In the genomic region with DNA sequence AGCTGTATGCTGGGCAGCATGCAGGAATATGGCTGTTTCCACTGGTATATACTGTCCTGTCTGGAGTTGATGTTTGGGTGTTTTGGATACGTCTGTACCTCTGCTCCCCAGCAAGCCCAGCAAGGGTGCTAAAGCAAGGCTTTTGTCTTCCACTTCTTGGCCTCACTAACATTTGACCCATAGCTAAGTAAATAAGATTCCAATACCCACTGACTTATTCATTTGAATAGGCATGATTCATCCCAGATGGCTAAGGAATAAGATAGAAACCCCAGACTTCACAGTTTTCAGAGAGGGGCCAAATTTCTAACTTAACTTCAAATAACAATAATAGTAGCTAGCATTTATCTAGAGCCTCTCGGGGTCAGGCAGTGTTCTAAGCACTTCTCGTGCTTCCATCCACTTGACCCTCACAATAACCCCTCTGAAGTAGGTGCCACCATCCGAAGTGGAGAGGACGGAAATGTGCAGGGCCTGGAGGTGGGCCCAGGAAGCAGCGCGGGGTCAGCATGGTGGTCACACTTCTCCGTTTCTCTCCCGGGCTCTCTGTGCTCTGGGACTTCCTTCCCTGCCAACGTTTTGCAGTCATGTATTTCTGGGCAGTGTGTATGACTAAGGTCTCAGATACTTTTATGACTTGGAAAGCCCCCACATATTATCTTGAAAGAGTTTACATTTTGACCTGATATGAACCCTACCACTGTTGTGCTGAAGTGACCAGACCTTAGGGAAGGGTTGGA, we compare ENCODE assay signal across 13 cellular contexts. TPM values are rescaled to one million over a fixed set of nuclear protein-coding genes. Genes with fewer than 3 reads are reported as not detected.
DNase-seq lines count a peak whose midpoint lies in the region; ATAC-seq and TF ChIP-seq lines count a peak whose summit lies in the region.
"Had no signal": no experiment of that assay in that cellular context is flagged by ENCODE, and none has a peak within 500 bp of the region (broad histone marks: within the 10 kb centered on the region; RNA-seq: fewer than 3 reads in every experiment).

No MANE protein-coding gene starts in this region.

- H3K27ac ChIP-seq in skeletal muscle tissue (ENCODE audit: low read depth, low read length) = peak overlapping the region; percentile 51

- no peaks in the 10 kb centered on the region for H3K36me3 ChIP-seq in skeletal muscle tissue (ENCODE audit: control insufficient read depth in 3 of 3, insufficient read depth in 3 of 3, low read length in 3 of 3)
- H3K36me3 ChIP-seq: heart right ventricle had no signal

- H3K9me3 ChIP-seq in skeletal muscle tissue (ENCODE audit: control insufficient read depth in 3 of 3, low read length in 3 of 3) = no peaks in the 10 kb centered on the region

- no peak overlapping the region for H3K9ac ChIP-seq in skeletal muscle tissue (ENCODE audit: low read depth in 1 of 3, low read length in 3 of 3)

- H3K27me3 ChIP-seq in skeletal muscle tissue (ENCODE audit: control insufficient read depth in 3 of 3, insufficient read depth in 3 of 3, low read length in 3 of 3) = no peaks in the 10 kb centered on the region
- H3K27me3 ChIP-seq: heart right ventricle had no signal

- no peak for TF ChIP-seq CTCF in epithelial cell of esophagus (IDR thresholded peaks at IDR 0.05; ENCODE audit: insufficient read depth, low read depth, low read length, missing control alignments)

- ATAC-seq in GM18508 (IDR thresholded peaks at IDR 0.05; ENCODE audit: insufficient read depth, unreplicated experiment) = peak; percentile 48

- H3K4me3 ChIP-seq in epithelial cell of esophagus (ENCODE audit: low read length) = no peak overlapping the region
- H3K4me3 ChIP-seq in skeletal muscle tissue (ENCODE audit: low read length in 3 of 3) = no peak overlapping the region
- H3K4me3 ChIP-seq: heart right ventricle had no signal

- DNase-seq in NCI-H226 (peak; percentile 90), epithelial cell of esophagus (ENCODE audit: low read depth) (peak; percentile 15), NCI-H748 treated with DMSO at 0.1 percent for 48 hours (lab: John Stamatoyannopoulos, UW) (no peak), MV-4-11 (lab: John Stamatoyannopoulos, UW) (no peak), RPMI8226 (no peak)
- DNase-seq in stimulated activated naive CD4-positive, alpha-beta T cell treated with Interleukin-2 at 50 U/mL for 16 hours (lab: John Stamatoyannopoulos, UW) = no peak
- DNase-seq: DMS53; heart right ventricle; NCI-H446 treated with DMSO at 0.1 percent for 48 hours; stimulated activated CD4-positive, alpha-beta T cell treated with anti-CD3 and anti-CD28 coated beads, Interleukin-12 subunit alpha, Interleukin-12 subunit beta, amount 100 ng/mL, for 4 hours; stimulated activated naive CD4-positive, alpha-beta T cell had no signal

- no peaks in the 10 kb centered on the region for H3K4me1 ChIP-seq in skeletal muscle tissue (ENCODE audit: control insufficient read depth in 3 of 3, insufficient read depth in 3 of 3, low read length in 3 of 3)

RNA-seq across cellular contexts. Expression of a gene that starts 39.3 kb away (rescaled TPM):
- total RNA-seq in skeletal muscle tissue = 3.7 TPM

Comparison
In these comparisons a context has a peak if more than half of its experiments do, and no peak if none do; other contexts are left out.
1. DNase-seq: peak in NCI-H226 (single experiment) and epithelial cell of esophagus (single experiment); none in NCI-H748 treated with DMSO at 0.1 percent for 48 hours (single experiment), MV-4-11 (single experiment), stimulated activated naive CD4-positive, alpha-beta T cell treated with Interleukin-2 at 50 U/mL for 16 hours (single experiment) and RPMI8226 (single experiment).